8 cellular contexts compared by ENCODE assay signal in the genomic region with DNA sequence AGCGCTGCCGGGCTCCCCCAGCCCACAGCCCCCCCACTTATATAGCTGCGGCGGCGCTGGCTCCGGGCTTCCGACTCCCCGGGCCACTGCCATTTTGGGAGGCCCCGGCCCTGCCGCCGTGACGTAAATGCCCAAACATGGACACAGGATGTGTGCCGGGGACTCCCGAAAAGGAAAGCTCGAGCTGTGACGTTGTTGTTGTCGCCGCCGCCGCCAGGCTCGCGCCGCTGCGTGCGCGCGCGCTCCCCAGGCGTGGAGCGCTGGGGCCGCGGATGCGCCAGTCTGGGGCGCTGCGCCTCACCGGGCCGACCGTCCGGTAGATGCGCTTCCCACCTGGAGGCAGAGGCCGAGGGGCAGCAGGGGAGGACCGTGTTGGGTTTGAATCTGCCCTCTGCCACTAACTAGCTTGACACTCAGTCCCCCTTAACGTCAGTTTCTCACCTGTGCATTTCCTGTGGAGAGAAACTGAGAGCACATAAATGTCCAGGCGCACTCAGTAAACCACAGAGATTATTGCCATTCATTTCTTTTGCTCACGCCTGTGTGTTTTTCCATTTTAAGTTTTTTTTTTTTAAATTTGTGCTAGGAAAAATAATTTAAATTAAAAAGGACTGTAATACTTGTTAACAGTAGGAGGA. TPM values are rescaled to one million over a fixed set of nuclear protein-coding genes. Genes with fewer than 3 reads are reported as not detected.
DNase-seq lines count a peak whose midpoint lies in the region; ATAC-seq and TF ChIP-seq lines count a peak whose summit lies in the region.

A gene (minus strand): TSS at position 15 of the 638 bp plus-strand sequence. CDS start 231 bp downstream, outside the sequence.

- DNase-seq in AG04450 (ENCODE audit: low read depth, low spot score) = no peak
- peak; percentile 89 for DNase-seq in GM19240 (ENCODE audit: insufficient read length, low spot score)
- DNase-seq in NCI-H510A (lab: John Stamatoyannopoulos, UW) = peak; percentile 89
- peak; percentile 95 for DNase-seq in activated CD4-positive, alpha-beta T cell treated with anti-CD3 and anti-CD28 coated beads, Interleukin-2, amount 10 ng/mL, durations not matched to agents 7 days and 5 days
- DNase-seq in coronary artery (ENCODE audit: low spot score) = no peak
- DNase-seq in lower leg skin (ENCODE audit: low spot score in 2 of 2) = no peak
- peak; percentile 81 for DNase-seq in stimulated activated CD8-positive, alpha-beta memory T cell treated with anti-CD3 and anti-CD28 coated beads, Interleukin-12 subunit alpha, Interleukin-12 subunit beta, amount 100 ng/mL, for 1 hour (ENCODE audit: low read depth)

- TF ChIP-seq POLR2A in lower leg skin (IDR thresholded peaks at IDR 0.05) = no peak

- H3K9me3 Mint-ChIP-seq in activated CD4-positive, alpha-beta T cell treated with anti-CD3 and anti-CD28 coated beads, Interleukin-2, amount 10 ng/mL, durations not matched to agents 7 days and 5 days = no peaks in the 10 kb centered on the region

- H3K9me3 ChIP-seq in AG04450 (ENCODE audit: control insufficient read depth, insufficient read depth, low read length) = no peaks in the 10 kb centered on the region; the same call in 1 of the 2 replicates

- 2 to 3% methylated on average over 12 to 40 of the region's 45 CpGs for WGBS in lower leg skin, 2 donors

- intact Hi-C loops in lower leg skin (cut with DNase I; ENCODE audit: low total_unique reads) = no loop called here

- peaks cover 64% of the 10 kb centered on the region for H3K27me3 ChIP-seq in AG04450 (ENCODE audit: control insufficient read depth, insufficient read depth, low read length)

- POLR2A ChIA-PET in AG04450 (lab: Yijun Ruan, JAX) = no interaction called here
- POLR2A ChIA-PET in activated CD4-positive, alpha-beta T cell treated with anti-CD3 and anti-CD28 coated beads, Interleukin-2, amount 10 ng/mL, durations not matched to agents 7 days and 5 days (lab: Charles Lee) = no interaction called here

- peaks cover 16% of the 10 kb centered on the region for H3K4me1 Mint-ChIP-seq in activated CD4-positive, alpha-beta T cell treated with anti-CD3 and anti-CD28 coated beads, Interleukin-2, amount 10 ng/mL, durations not matched to agents 7 days and 5 days

- TF ChIP-seq CTCF in AG04450 (IDR thresholded peaks at IDR 0.05; ENCODE audit: low read depth, low read length) (no peak), coronary artery (IDR thresholded peaks at IDR 0.05) (no peak), lower leg skin (IDR thresholded peaks at IDR 0.05) (no peak)

- CTCF ChIA-PET in AG04450 (lab: Charles Lee) = no interaction called here
- CTCF ChIA-PET in activated CD4-positive, alpha-beta T cell treated with anti-CD3 and anti-CD28 coated beads, Interleukin-2, amount 10 ng/mL, durations not matched to agents 7 days and 5 days (lab: Charles Lee) = interaction anchor here (0.6 to 1.0 kb wide), 3 partner anchors 11 to 573 kb away, joined by 3 to 4 read pairs (median 3); no protein-coding TSS in a partner anchor

- peak within 1 kb of the TSS; percentile 54 for H3K4me3 ChIP-seq in AG04450 (ENCODE audit: low read depth, low read length)
- peak within 1 kb of the TSS; percentile 68 for H3K4me3 ChIP-seq in coronary artery
- H3K4me3 ChIP-seq in lower leg skin (ENCODE audit: low read depth, poor library complexity, severe bottlenecking) = peak within 1 kb of the TSS; percentile 18

- H3K27ac ChIP-seq in AG04450 (ENCODE audit: low read depth, low read length) = no peak within 1 kb of the TSS
- H3K27ac ChIP-seq in coronary artery = no peak within 1 kb of the TSS

- no peaks in the 10 kb centered on the region for H3K36me3 Mint-ChIP-seq in activated CD4-positive, alpha-beta T cell treated with anti-CD3 and anti-CD28 coated beads, Interleukin-2, amount 10 ng/mL, durations not matched to agents 7 days and 5 days (ENCODE audit: low read depth)

- peak within 1 kb of the TSS; percentile 70 for H3K4me3 Mint-ChIP-seq in activated CD4-positive, alpha-beta T cell treated with anti-CD3 and anti-CD28 coated beads, Interleukin-2, amount 10 ng/mL, durations not matched to agents 7 days and 5 days

- no peak within 1 kb of the TSS for H3K27ac Mint-ChIP-seq in activated CD4-positive, alpha-beta T cell treated with anti-CD3 and anti-CD28 coated beads, Interleukin-2, amount 10 ng/mL, durations not matched to agents 7 days and 5 days

- peaks cover 86% of the 10 kb centered on the region for H3K27me3 Mint-ChIP-seq in activated CD4-positive, alpha-beta T cell treated with anti-CD3 and anti-CD28 coated beads, Interleukin-2, amount 10 ng/mL, durations not matched to agents 7 days and 5 days

- ATAC-seq in HG03378 (IDR thresholded peaks at IDR 0.05; ENCODE audit: unreplicated experiment) = peak; percentile 91

RNA-seq across cellular contexts. Expression of the gene that starts here (rescaled TPM):
- not detected in 2 replicates for polyA plus RNA-seq in AG04450 (2011; rRNA removed)
- not detected in 2 replicates for polyA minus RNA-seq in AG04450 (2011; rRNA and poly(A)+ RNA removed)
- total RNA-seq in activated CD4-positive, alpha-beta T cell treated with anti-CD3 and anti-CD28 coated beads, Interleukin-2, amount 10 ng/mL, durations not matched to agents 7 days and 5 days = not detected
- not detected for total RNA-seq in lower leg skin

Comparison
In these comparisons a context has a peak if more than half of its experiments do, and no peak if none do; other contexts are left out.
1. Peak in DNase-seq in activated CD4-positive, alpha-beta T cell treated with anti-CD3 and anti-CD28 coated beads, Interleukin-2, amount 10 ng/mL, durations not matched to agents 7 days and 5 days; RNA of the gene not detected or under 1 TPM.
2. DNase-seq: peak in GM19240 (single experiment), NCI-H510A (single experiment) and stimulated activated CD8-positive, alpha-beta memory T cell treated with anti-CD3 and anti-CD28 coated beads, Interleukin-12 subunit alpha, Interleukin-12 subunit beta, amount 100 ng/mL, for 1 hour (single experiment); none in AG04450 (single experiment), coronary artery (single experiment) and lower leg skin (0 of 2).
3. H3K4me3 ChIP-seq: peak in every context shown above with its lines; median percentile 68 in coronary artery; 54 in AG04450; 18 in lower leg skin.